In genomic region chr5:1516615-1517601, GRCh38 we compare ENCODE assay signal across 1 cellular context.
TF ChIP-seq lines count a peak whose summit lies in the region.

No MANE protein-coding gene starts in this region.

TF ChIP-seq in GM23338, 12 proteins besides CTCF, POLR2A, EP300 and RAD21 (continued from another document):
- TF ChIP-seq ZNF462 (CRISPR knock-in tag; IDR thresholded peaks at IDR 0.05) (no peak), JUNB (IDR thresholded peaks at IDR 0.05; ENCODE audit: unreplicated experiment) (no peak), EZH2 (IDR thresholded peaks at IDR 0.05; ENCODE audit: low read depth, unreplicated experiment) (no peak), POLR2AphosphoS5 (IDR thresholded peaks at IDR 0.05; ENCODE audit: low read depth) (no peak), ZNF331 (CRISPR knock-in tag; IDR thresholded peaks at IDR 0.05; ENCODE audit: low read depth) (no peak), CREB1 (CRISPR knock-in tag; IDR thresholded peaks at IDR 0.05; ENCODE audit: low read depth) (no peak), EZH2phosphoT487 (IDR thresholded peaks at IDR 0.05; ENCODE audit: unreplicated experiment) (no peak), NANOG (IDR thresholded peaks at IDR 0.05; ENCODE audit: borderline replicate concordance) (no peak)
- TF ChIP-seq, protein P1, sequence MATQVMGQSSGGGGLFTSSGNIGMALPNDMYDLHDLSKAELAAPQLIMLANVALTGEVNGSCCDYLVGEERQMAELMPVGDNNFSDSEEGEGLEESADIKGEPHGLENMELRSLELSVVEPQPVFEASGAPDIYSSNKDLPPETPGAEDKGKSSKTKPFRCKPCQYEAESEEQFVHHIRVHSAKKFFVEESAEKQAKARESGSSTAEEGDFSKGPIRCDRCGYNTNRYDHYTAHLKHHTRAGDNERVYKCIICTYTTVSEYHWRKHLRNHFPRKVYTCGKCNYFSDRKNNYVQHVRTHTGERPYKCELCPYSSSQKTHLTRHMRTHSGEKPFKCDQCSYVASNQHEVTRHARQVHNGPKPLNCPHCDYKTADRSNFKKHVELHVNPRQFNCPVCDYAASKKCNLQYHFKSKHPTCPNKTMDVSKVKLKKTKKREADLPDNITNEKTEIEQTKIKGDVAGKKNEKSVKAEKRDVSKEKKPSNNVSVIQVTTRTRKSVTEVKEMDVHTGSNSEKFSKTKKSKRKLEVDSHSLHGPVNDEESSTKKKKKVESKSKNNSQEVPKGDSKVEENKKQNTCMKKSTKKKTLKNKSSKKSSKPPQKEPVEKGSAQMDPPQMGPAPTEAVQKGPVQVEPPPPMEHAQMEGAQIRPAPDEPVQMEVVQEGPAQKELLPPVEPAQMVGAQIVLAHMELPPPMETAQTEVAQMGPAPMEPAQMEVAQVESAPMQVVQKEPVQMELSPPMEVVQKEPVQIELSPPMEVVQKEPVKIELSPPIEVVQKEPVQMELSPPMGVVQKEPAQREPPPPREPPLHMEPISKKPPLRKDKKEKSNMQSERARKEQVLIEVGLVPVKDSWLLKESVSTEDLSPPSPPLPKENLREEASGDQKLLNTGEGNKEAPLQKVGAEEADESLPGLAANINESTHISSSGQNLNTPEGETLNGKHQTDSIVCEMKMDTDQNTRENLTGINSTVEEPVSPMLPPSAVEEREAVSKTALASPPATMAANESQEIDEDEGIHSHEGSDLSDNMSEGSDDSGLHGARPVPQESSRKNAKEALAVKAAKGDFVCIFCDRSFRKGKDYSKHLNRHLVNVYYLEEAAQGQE (IDR thresholded peaks at IDR 0.05; ENCODE audit: unreplicated experiment): no peak
TF ChIP-seq in GM23338: peak in this region for 0.
